Comparison of ENCODE assay signal across 2 cellular contexts in genomic region chr7:129258649-129259389, GRCh38.
A peak's percentile ranks its signal among the peaks of the same experiment; 100 is the strongest.
TF ChIP-seq lines count a peak whose summit lies in the region.

No MANE protein-coding gene starts in this region.

TF ChIP-seq in H1, 55 proteins besides CTCF, POLR2A, EP300 and RAD21 (continued from another document and continues in another):
- TF ChIP-seq POLR2AphosphoS5 (IDR thresholded peaks at IDR 0.05; ENCODE audit: low read depth, low read length) (0 out of 2 replicates have a peak, but pooled peaks have one; percentile 34), YY1 (IDR thresholded peaks at IDR 0.05; ENCODE audit: low read depth, low read length) (0 out of 2 replicates have a peak, but pooled peaks have one; percentile 6), CBX5 (IDR thresholded peaks at IDR 0.05; ENCODE audit: low read depth, low read length) (no peak), TCF12 (IDR thresholded peaks at IDR 0.05; ENCODE audit: low read depth, low read length) (no peak), GABPA (IDR thresholded peaks at IDR 0.05; ENCODE audit: borderline replicate concordance, insufficient read depth, low read length) (no peak), TAF1 (IDR thresholded peaks at IDR 0.05; ENCODE audit: low read depth, low read length) (peak; percentile 44; the same call in 1 of the 2 replicates), RNF2 (IDR thresholded peaks at IDR 0.05; ENCODE audit: borderline replicate concordance, low read depth, low read length, missing control alignments, poor library complexity, severe bottlenecking) (no peak), E2F6 (IDR thresholded peaks at IDR 0.05) (no peak), MAX (IDR thresholded peaks at IDR 0.05) (no peak), PHF8 (conservative IDR thresholded peaks at IDR 0.05; ENCODE audit: low read depth, low read length) (no peak), SUZ12 (IDR thresholded peaks at IDR 0.05; ENCODE audit: low read length) (no peak)
- TF ChIP-seq, protein P1, sequence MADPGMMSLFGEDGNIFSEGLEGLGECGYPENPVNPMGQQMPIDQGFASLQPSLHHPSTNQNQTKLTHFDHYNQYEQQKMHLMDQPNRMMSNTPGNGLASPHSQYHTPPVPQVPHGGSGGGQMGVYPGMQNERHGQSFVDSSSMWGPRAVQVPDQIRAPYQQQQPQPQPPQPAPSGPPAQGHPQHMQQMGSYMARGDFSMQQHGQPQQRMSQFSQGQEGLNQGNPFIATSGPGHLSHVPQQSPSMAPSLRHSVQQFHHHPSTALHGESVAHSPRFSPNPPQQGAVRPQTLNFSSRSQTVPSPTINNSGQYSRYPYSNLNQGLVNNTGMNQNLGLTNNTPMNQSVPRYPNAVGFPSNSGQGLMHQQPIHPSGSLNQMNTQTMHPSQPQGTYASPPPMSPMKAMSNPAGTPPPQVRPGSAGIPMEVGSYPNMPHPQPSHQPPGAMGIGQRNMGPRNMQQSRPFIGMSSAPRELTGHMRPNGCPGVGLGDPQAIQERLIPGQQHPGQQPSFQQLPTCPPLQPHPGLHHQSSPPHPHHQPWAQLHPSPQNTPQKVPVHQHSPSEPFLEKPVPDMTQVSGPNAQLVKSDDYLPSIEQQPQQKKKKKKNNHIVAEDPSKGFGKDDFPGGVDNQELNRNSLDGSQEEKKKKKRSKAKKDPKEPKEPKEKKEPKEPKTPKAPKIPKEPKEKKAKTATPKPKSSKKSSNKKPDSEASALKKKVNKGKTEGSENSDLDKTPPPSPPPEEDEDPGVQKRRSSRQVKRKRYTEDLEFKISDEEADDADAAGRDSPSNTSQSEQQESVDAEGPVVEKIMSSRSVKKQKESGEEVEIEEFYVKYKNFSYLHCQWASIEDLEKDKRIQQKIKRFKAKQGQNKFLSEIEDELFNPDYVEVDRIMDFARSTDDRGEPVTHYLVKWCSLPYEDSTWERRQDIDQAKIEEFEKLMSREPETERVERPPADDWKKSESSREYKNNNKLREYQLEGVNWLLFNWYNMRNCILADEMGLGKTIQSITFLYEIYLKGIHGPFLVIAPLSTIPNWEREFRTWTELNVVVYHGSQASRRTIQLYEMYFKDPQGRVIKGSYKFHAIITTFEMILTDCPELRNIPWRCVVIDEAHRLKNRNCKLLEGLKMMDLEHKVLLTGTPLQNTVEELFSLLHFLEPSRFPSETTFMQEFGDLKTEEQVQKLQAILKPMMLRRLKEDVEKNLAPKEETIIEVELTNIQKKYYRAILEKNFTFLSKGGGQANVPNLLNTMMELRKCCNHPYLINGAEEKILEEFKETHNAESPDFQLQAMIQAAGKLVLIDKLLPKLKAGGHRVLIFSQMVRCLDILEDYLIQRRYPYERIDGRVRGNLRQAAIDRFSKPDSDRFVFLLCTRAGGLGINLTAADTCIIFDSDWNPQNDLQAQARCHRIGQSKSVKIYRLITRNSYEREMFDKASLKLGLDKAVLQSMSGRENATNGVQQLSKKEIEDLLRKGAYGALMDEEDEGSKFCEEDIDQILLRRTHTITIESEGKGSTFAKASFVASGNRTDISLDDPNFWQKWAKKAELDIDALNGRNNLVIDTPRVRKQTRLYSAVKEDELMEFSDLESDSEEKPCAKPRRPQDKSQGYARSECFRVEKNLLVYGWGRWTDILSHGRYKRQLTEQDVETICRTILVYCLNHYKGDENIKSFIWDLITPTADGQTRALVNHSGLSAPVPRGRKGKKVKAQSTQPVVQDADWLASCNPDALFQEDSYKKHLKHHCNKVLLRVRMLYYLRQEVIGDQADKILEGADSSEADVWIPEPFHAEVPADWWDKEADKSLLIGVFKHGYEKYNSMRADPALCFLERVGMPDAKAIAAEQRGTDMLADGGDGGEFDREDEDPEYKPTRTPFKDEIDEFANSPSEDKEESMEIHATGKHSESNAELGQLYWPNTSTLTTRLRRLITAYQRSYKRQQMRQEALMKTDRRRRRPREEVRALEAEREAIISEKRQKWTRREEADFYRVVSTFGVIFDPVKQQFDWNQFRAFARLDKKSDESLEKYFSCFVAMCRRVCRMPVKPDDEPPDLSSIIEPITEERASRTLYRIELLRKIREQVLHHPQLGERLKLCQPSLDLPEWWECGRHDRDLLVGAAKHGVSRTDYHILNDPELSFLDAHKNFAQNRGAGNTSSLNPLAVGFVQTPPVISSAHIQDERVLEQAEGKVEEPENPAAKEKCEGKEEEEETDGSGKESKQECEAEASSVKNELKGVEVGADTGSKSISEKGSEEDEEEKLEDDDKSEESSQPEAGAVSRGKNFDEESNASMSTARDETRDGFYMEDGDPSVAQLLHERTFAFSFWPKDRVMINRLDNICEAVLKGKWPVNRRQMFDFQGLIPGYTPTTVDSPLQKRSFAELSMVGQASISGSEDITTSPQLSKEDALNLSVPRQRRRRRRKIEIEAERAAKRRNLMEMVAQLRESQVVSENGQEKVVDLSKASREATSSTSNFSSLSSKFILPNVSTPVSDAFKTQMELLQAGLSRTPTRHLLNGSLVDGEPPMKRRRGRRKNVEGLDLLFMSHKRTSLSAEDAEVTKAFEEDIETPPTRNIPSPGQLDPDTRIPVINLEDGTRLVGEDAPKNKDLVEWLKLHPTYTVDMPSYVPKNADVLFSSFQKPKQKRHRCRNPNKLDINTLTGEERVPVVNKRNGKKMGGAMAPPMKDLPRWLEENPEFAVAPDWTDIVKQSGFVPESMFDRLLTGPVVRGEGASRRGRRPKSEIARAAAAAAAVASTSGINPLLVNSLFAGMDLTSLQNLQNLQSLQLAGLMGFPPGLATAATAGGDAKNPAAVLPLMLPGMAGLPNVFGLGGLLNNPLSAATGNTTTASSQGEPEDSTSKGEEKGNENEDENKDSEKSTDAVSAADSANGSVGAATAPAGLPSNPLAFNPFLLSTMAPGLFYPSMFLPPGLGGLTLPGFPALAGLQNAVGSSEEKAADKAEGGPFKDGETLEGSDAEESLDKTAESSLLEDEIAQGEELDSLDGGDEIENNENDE (IDR thresholded peaks at IDR 0.05; ENCODE audit: insufficient replicate concordance, low read length), result peak; percentile 83

TF ChIP-seq in neural cell, 6 proteins besides CTCF, POLR2A, EP300 and RAD21 (continued from another document):
- TF ChIP-seq REST (IDR thresholded peaks at IDR 0.05; ENCODE audit: borderline replicate concordance), result no peak
- TF ChIP-seq POLR2AphosphoS5 (IDR thresholded peaks at IDR 0.05), result no peak
- no peak for TF ChIP-seq EZH2 (IDR thresholded peaks at IDR 0.05; ENCODE audit: borderline replicate concordance, insufficient read depth, low read length, poor library complexity, severe bottlenecking)
